ENCODE assay signal across 8 cellular contexts in the genomic region with DNA sequence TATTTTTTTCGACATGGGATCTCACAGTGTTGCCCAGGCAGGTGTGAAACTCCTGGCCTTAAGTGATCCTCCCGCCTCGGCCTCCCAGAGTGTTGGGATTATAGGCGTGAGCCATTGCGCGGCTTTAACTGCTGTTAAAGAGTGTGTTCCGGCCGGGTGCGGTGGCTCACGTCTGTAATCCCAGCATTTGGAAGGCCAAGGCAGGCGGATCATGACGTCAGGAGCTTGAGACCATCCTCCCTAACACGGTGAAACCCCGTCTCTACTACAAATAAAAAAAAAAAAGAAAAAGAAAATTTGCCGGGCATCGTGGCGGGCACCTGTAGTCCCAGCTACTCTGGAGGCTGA. TPM values are rescaled to one million over a fixed set of nuclear protein-coding genes. Genes with fewer than 3 reads are reported as not detected.
A peak's percentile ranks its signal among the peaks of the same experiment; 100 is the strongest.
DNase-seq lines count a peak whose midpoint lies in the region; ATAC-seq and FAIRE-seq lines count a peak whose summit lies in the region.

No MANE protein-coding gene starts in this region.

- H3K4me1 ChIP-seq in endocrine pancreas (ENCODE audit: control insufficient read depth, insufficient read depth, low read length) = no peaks in the 10 kb centered on the region
- H3K4me1 ChIP-seq in neuron (ENCODE audit: insufficient read depth, low read length) = peaks cover 21% of the 10 kb centered on the region

- H3K27me3 ChIP-seq in endocrine pancreas (ENCODE audit: control insufficient read depth, insufficient read depth, low read length) = no peaks in the 10 kb centered on the region
- no peaks in the 10 kb centered on the region for H3K27me3 ChIP-seq in neuron (ENCODE audit: insufficient read depth, low read length)

- no peak for FAIRE-seq in HTR-8/SVneo (lab: Jason Lieb, UNC)

- in situ Hi-C loops in Caki2 (cut with HindIII; ENCODE audit: low pct_unique_long_range_greater_than_20kb, low sequenced_read_pairs) = no loop called here

- H3K36me3 ChIP-seq in endocrine pancreas (ENCODE audit: control insufficient read depth, insufficient read depth, low read length) (no peaks in the 10 kb centered on the region), neuron (ENCODE audit: insufficient read depth, low read length) (peaks cover 1% of the 10 kb centered on the region)

- H2AFZ ChIP-seq in neuron (ENCODE audit: low read depth, low read length) = no peak overlapping the region

- H3K9ac ChIP-seq in endocrine pancreas (ENCODE audit: control insufficient read depth, insufficient read depth, low read length) = no peak overlapping the region

- H3K4me3 ChIP-seq in endocrine pancreas (ENCODE audit: control insufficient read depth, insufficient read depth, low read length) (peak overlapping the region; percentile 30), neuron (ENCODE audit: low read length) (peak overlapping the region; percentile 95)

- DNase-seq in Caki2 (ENCODE audit: low read depth) (peak; percentile 49), NCI-H446 treated with DMSO at 0.1 percent for 48 hours (lab: John Stamatoyannopoulos, UW) (peak; percentile 0), C1 segment of cervical spinal cord (lab: John Stamatoyannopoulos, UW) (no peak), HTR-8/SVneo (ENCODE audit: insufficient read length, low spot score) (no peak), germinal center (ENCODE audit: low spot score) (no peak)

- no peak for ATAC-seq in HG03521 (IDR thresholded peaks at IDR 0.05; ENCODE audit: unreplicated experiment)

- no peaks in the 10 kb centered on the region for H3K9me3 ChIP-seq in endocrine pancreas (ENCODE audit: control insufficient read depth, low read length)
- H3K9me3 ChIP-seq in neuron (ENCODE audit: low read length) = peaks cover 5% of the 10 kb centered on the region

RNA-seq across cellular contexts. Expression of a gene that starts 1.1 kb away (rescaled TPM):
- total RNA-seq in Caki2 (2014; rRNA removed; shearing (Covaris generic); ENCODE audit: low replicate concordance) = 14.6 and 29.7 TPM in 2 replicates

Comparison
In these comparisons a context has a peak if more than half of its experiments do, and no peak if none do; other contexts are left out.
1. DNase-seq: peak in Caki2 (single experiment) and NCI-H446 treated with DMSO at 0.1 percent for 48 hours (single experiment); none in C1 segment of cervical spinal cord (0 of 14), HTR-8/SVneo (single experiment) and germinal center (single experiment).